22 cellular contexts compared by ENCODE assay signal in genomic region chr11:80822248-80822647, GRCh38.
"Had no signal": no experiment of that assay in that cellular context is flagged by ENCODE, and none has a peak within 500 bp of the region (broad histone marks: within the 10 kb centered on the region; RNA-seq: fewer than 3 reads in every experiment).

No MANE protein-coding gene starts in this region.

- H3K27ac ChIP-seq: breast epithelium, esophagus muscularis mucosa, thoracic aorta, upper lobe of left lung had no signal

- H3K4me1 Mint-ChIP-seq: activated CD4-positive, alpha-beta T cell treated with anti-CD3 and anti-CD28 coated beads for 36 hours; activated naive CD8-positive, alpha-beta T cell treated with anti-CD3 and anti-CD28 coated beads for 36 hours; central memory CD8-positive, alpha-beta T cell; neural crest cell had no signal

- DNase-seq: activated B cell treated with CpG ODN at 0.5 μM for 24 hours; activated CD4-positive, alpha-beta T cell treated with anti-CD3 and anti-CD28 coated beads for 36 hours; activated CD4-positive, alpha-beta T cell treated with anti-CD3 and anti-CD28 coated beads, Interleukin-2, amount 50 U/mL, for 4 hours; activated CD8-positive, alpha-beta memory T cell treated with anti-CD3 and anti-CD28 coated beads for 24 hours; activated CD8-positive, alpha-beta memory T cell treated with anti-CD3 and anti-CD28 coated beads, Interleukin-2, amount 50 U/mL, for 4 hours; activated naive CD4-positive, alpha-beta T cell treated with Interleukin-2 at 50 U/mL for 16 hours; activated naive CD8-positive, alpha-beta T cell treated with anti-CD3 and anti-CD28 coated beads for 36 hours; activated T-cell treated with anti-CD3 and anti-CD28 coated beads, Interleukin-2, amount 50 U/mL, for 4 hours; glutamatergic neuron; left cardiac atrium; mesenchymal stem cell; naive B cell; stimulated activated CD4-positive, alpha-beta T cell treated with anti-CD3 and anti-CD28 coated beads, Interleukin-4, amount 100 ng/mL, for 1 hour; stimulated activated naive CD4-positive, alpha-beta T cell; upper lobe of left lung had no signal

- H3K36me3 ChIP-seq: breast epithelium, esophagus muscularis mucosa, thoracic aorta, upper lobe of left lung had no signal

- H3K4me3 ChIP-seq: breast epithelium, esophagus muscularis mucosa, thoracic aorta, upper lobe of left lung had no signal

- H3K27ac Mint-ChIP-seq: activated B cell treated with CpG ODN at 0.5 μM for 24 hours; activated CD4-positive, alpha-beta T cell treated with anti-CD3 and anti-CD28 coated beads for 36 hours; activated naive CD8-positive, alpha-beta T cell treated with anti-CD3 and anti-CD28 coated beads for 36 hours; activated T-helper 2 cell treated with anti-CD3 and anti-CD28 coated beads, Interferon-gamma antibody, Interleukin-2, Interleukin-4, amounts not matched to agents 10 μg/mL and 5 μg/mL and 100 μg/mL, durations not matched to agents 14 hours and 24 hours and 36 hours; naive B cell; progenitor cell of endocrine pancreas had no signal

- H3K36me3 Mint-ChIP-seq: activated naive CD8-positive, alpha-beta T cell treated with anti-CD3 and anti-CD28 coated beads for 36 hours; naive B cell had no signal

- H3K27me3 ChIP-seq: breast epithelium, esophagus muscularis mucosa, upper lobe of left lung had no signal

- H3K9me3 ChIP-seq: breast epithelium, esophagus muscularis mucosa, thoracic aorta, upper lobe of left lung had no signal

- ATAC-seq: activated CD4-positive, alpha-beta T cell treated with anti-CD3 and anti-CD28 coated beads for 36 hours; activated T-cell treated with anti-CD3 and anti-CD28 coated beads, Interleukin-2, amount 50 U/mL, for 4 hours; left cardiac atrium had no signal

- H3K4me3 Mint-ChIP-seq: activated B cell treated with CpG ODN at 0.5 μM for 24 hours; activated CD4-positive, alpha-beta T cell treated with anti-CD3 and anti-CD28 coated beads for 36 hours; activated naive CD8-positive, alpha-beta T cell treated with anti-CD3 and anti-CD28 coated beads for 36 hours; activated T-cell treated with anti-CD3 and anti-CD28 coated beads, Interleukin-2, amount 50 U/mL, for 4 hours; central memory CD8-positive, alpha-beta T cell; naive B cell; neural crest cell had no signal

- H3K27me3 Mint-ChIP-seq: activated B cell treated with CpG ODN at 0.5 μM for 24 hours; activated CD4-positive, alpha-beta T cell treated with anti-CD3 and anti-CD28 coated beads for 36 hours; activated naive CD8-positive, alpha-beta T cell treated with anti-CD3 and anti-CD28 coated beads for 36 hours; central memory CD8-positive, alpha-beta T cell; naive B cell; progenitor cell of endocrine pancreas had no signal

- H3K9me3 Mint-ChIP-seq: activated B cell treated with CpG ODN at 0.5 μM for 24 hours; activated naive CD8-positive, alpha-beta T cell treated with anti-CD3 and anti-CD28 coated beads for 36 hours; activated T-cell treated with anti-CD3 and anti-CD28 coated beads, Interleukin-2, amount 50 U/mL, for 4 hours; activated T-helper 2 cell treated with anti-CD3 and anti-CD28 coated beads, Interferon-gamma antibody, Interleukin-2, Interleukin-4, amounts not matched to agents 10 μg/mL and 5 μg/mL and 100 μg/mL, durations not matched to agents 14 hours and 24 hours and 36 hours; naive B cell; neural crest cell had no signal
